18 cellular contexts compared by ENCODE assay signal in the genomic region with DNA sequence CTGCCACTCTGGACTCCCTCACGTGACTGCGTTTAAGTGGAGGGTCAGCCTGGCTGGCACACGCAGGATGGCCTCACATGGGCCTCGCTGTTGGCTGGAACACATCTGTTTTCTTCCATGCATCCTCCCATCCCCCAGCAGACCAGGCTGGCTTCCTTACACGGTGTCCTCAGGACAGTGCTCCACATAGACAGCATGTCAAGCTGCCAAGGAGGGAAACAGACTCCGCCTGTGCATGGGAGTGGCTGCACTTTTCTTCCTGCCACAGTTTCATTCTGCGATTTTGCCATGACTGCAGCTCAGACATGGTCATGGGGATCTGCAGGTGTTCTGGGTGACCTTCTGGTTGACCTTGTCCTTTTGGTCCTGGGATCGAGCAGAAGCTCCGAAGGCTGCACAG.
"Had no signal": no experiment of that assay in that cellular context is flagged by ENCODE, and none has a peak within 500 bp of the region (broad histone marks: within the 10 kb centered on the region; RNA-seq: fewer than 3 reads in every experiment).

No MANE protein-coding gene starts in this region.

- H3K27me3 ChIP-seq: pancreas, tibial nerve, uterus had no signal

- H3K4me1 ChIP-seq: gastrocnemius medialis, heart left ventricle, pancreas, tibial nerve, uterus had no signal

- H3K9me3 ChIP-seq: gastrocnemius medialis, heart left ventricle, neutrophil, pancreas, tibial nerve, uterus had no signal

- H3K36me3 ChIP-seq: gastrocnemius medialis, heart left ventricle, neutrophil, pancreas, tibial nerve, uterus had no signal

- H3K27ac ChIP-seq: gastrocnemius medialis, neutrophil, pancreas, tibial nerve, uterus had no signal

- DNase-seq: activated CD4-positive, alpha-beta T cell treated with anti-CD3 and anti-CD28 coated beads, Interleukin-2, amount 10 ng/mL, durations not matched to agents 24 days and 14 days; activated CD8-positive, alpha-beta T cell treated with anti-CD3 and anti-CD28 coated beads, Interleukin-2, amount 10 ng/mL, durations not matched to agents 7 days and 5 days; activated naive CD4-positive, alpha-beta T cell treated with anti-CD3 and anti-CD28 coated beads, Interleukin-2, amount 10 ng/mL, durations not matched to agents 7 days and 5 days; activated naive CD8-positive, alpha-beta T cell treated with anti-CD3 and anti-CD28 coated beads, Interleukin-2, amount 50 U/mL, for 24 hours; activated T-cell treated with anti-CD3 and anti-CD28 coated beads, Interleukin-2, amount 50 U/mL, for 24 hours; anterior cingulate cortex; central memory CD4-positive, alpha-beta T cell; gastrocnemius medialis; heart left ventricle; mesendoderm; natural killer cell; stimulated activated CD4-positive, alpha-beta T cell treated with anti-CD3 and anti-CD28 coated beads, Interleukin-2, amount 100 ng/mL, for 24 hours; stimulated activated naive CD8-positive, alpha-beta T cell treated with anti-CD3 and anti-CD28 coated beads, Interleukin-15, Interleukin-2, amounts not matched to agents 100 U/mL and 50 U/mL, for 24 hours; T1000; uterus had no signal

- ATAC-seq: activated CD8-positive, alpha-beta T cell treated with anti-CD3 and anti-CD28 coated beads, Interleukin-2, amount 10 ng/mL, durations not matched to agents 7 days and 5 days; activated naive CD8-positive, alpha-beta T cell treated with anti-CD3 and anti-CD28 coated beads, Interleukin-2, amount 50 U/mL, for 24 hours; gastrocnemius medialis; heart left ventricle; natural killer cell; pancreas; stimulated activated naive CD8-positive, alpha-beta T cell treated with anti-CD3 and anti-CD28 coated beads, Interleukin-15, Interleukin-2, amounts not matched to agents 100 U/mL and 50 U/mL, for 24 hours had no signal

- H3K4me3 ChIP-seq: gastrocnemius medialis, heart left ventricle, pancreas, tibial nerve, uterus had no signal
